ENCODE assay signal across 9 cellular contexts in genomic region chr7:48298779-48299178, GRCh38.
DNase-seq lines count a peak whose midpoint lies in the region; ATAC-seq and TF ChIP-seq lines count a peak whose summit lies in the region.
"Had no signal": no experiment of that assay in that cellular context is flagged by ENCODE, and none has a peak within 500 bp of the region (broad histone marks: within the 10 kb centered on the region; RNA-seq: fewer than 3 reads in every experiment).

No MANE protein-coding gene starts in this region.

- TF ChIP-seq CTCF in neutrophil (IDR thresholded peaks at IDR 0.05) = no peak

- H3K27me3 ChIP-seq in neutrophil = no peaks in the 10 kb centered on the region

- H3K4me1 ChIP-seq in neutrophil (ENCODE audit: control insufficient read depth in 1 of 2, insufficient read depth in 1 of 2, low read depth in 1 of 2, low read length in 1 of 2) = no peaks in the 10 kb centered on the region

- in situ Hi-C loops in KBM-7 (cut with MboI; ENCODE audit: low pct_unique_long_range_greater_than_20kb, low sequenced_read_pairs) = no loop called here

- H3K27ac ChIP-seq in neutrophil = peak overlapping the region; percentile 23
- H3K27ac ChIP-seq: 22Rv1 had no signal

- peak; percentile 15 for DNase-seq in NOMO-1 treated with DMSO at 0.1 percent for 48 hours (lab: John Stamatoyannopoulos, UW; ENCODE audit: unreplicated experiment)
- no peak for DNase-seq in NOMO-1 treated with dmso at 0.1 percent for 144 hours (lab: John Stamatoyannopoulos, UW; ENCODE audit: unreplicated experiment)
- peak; percentile 87 for DNase-seq in RPMI7951 (ENCODE audit: low read depth)
- DNase-seq in NCI-H1436 (lab: John Stamatoyannopoulos, UW) = no peak
- no peak for DNase-seq in KBM-7
- DNase-seq in NCI-H1105 treated with DMSO at 0.1 percent for 48 hours (lab: John Stamatoyannopoulos, UW) = no peak

- H3K9me3 ChIP-seq in neutrophil = no peaks in the 10 kb centered on the region

- no peak overlapping the region for H3K4me3 ChIP-seq in neutrophil (ENCODE audit: low read depth in 1 of 2, low read length in 1 of 2)

- H3K36me3 ChIP-seq in neutrophil = peaks cover 67% of the 10 kb centered on the region

- ATAC-seq in HG02642 (IDR thresholded peaks at IDR 0.05; ENCODE audit: poor library complexity, unreplicated experiment) = peak; percentile 81

Comparison
In these comparisons a context has a peak if more than half of its experiments do, and no peak if none do; other contexts are left out.
1. DNase-seq: peak in NOMO-1 treated with DMSO at 0.1 percent for 48 hours (single experiment) and RPMI7951 (single experiment); none in NOMO-1 treated with dmso at 0.1 percent for 144 hours (single experiment), NCI-H1436 (single experiment), KBM-7 (single experiment) and NCI-H1105 treated with DMSO at 0.1 percent for 48 hours (single experiment).